Comparison of ENCODE assay signal across 8 cellular contexts in genomic region chr6:18260448-18261106, GRCh38. TPM values are rescaled to one million over a fixed set of nuclear protein-coding genes. Genes with fewer than 3 reads are reported as not detected.
A peak's percentile ranks its signal among the peaks of the same experiment; 100 is the strongest.
DNase-seq lines count a peak whose midpoint lies in the region; TF ChIP-seq lines count a peak whose summit lies in the region.

No MANE protein-coding gene starts in this region.

- peaks cover 30% of the 10 kb centered on the region for H3K36me3 ChIP-seq in Loucy (ENCODE audit: insufficient read depth, low read length)

- H3K27ac Mint-ChIP-seq in activated naive CD8-positive, alpha-beta T cell, result peak overlapping the region; percentile 58
- H3K27ac Mint-ChIP-seq in nephron progenitor cell, result peak overlapping the region; percentile 95

- H3K4me3 ChIP-seq in Loucy (ENCODE audit: low read length, poor library complexity, severe bottlenecking), result peak overlapping the region; percentile 86

- H2AFZ ChIP-seq in Loucy (ENCODE audit: low read length), result no peak overlapping the region

- peaks cover 65% of the 10 kb centered on the region for H3K4me1 ChIP-seq in Loucy (ENCODE audit: insufficient read depth, low read length, poor library complexity, severe bottlenecking)

- no peaks in the 10 kb centered on the region for H3K9me3 Mint-ChIP-seq in activated naive CD8-positive, alpha-beta T cell (ENCODE audit: low read depth)
- H3K9me3 Mint-ChIP-seq in nephron progenitor cell, result no peaks in the 10 kb centered on the region

- peaks cover 55% of the 10 kb centered on the region for H3K4me1 Mint-ChIP-seq in activated naive CD8-positive, alpha-beta T cell (ENCODE audit: low read depth)
- H3K4me1 Mint-ChIP-seq in nephron progenitor cell, result peaks cover 50% of the 10 kb centered on the region

- TF ChIP-seq CTCF in Loucy (conservative IDR thresholded peaks at IDR 0.05; ENCODE audit: low read length) (no peak), nephron progenitor cell (IDR thresholded peaks at IDR 0.05) (no peak)

- H3K9me2 ChIP-seq in Loucy (replicated peaks; ENCODE audit: low read depth, low read length), result no peaks in the 10 kb centered on the region

- H3K36me3 Mint-ChIP-seq in activated naive CD8-positive, alpha-beta T cell, result peaks cover 6% of the 10 kb centered on the region
- H3K36me3 Mint-ChIP-seq in nephron progenitor cell (ENCODE audit: low read depth), result peaks cover 62% of the 10 kb centered on the region

- peaks cover 94% of the 10 kb centered on the region for H3K79me2 ChIP-seq in Loucy (ENCODE audit: insufficient read depth, low read length)

- peak overlapping the region; percentile 83 for H3K4me2 ChIP-seq in Loucy (ENCODE audit: low read depth, low read length, poor library complexity, severe bottlenecking)

- peaks cover 78% of the 10 kb centered on the region for H4K20me1 ChIP-seq in Loucy (ENCODE audit: insufficient read depth, low read length, poor library complexity, severe bottlenecking)

- H3F3A ChIP-seq in Loucy (ENCODE audit: low read depth), result no peaks in the 10 kb centered on the region

- peak overlapping the region; percentile 97 for H3K9ac ChIP-seq in Loucy (ENCODE audit: low read depth, low read length, poor library complexity, severe bottlenecking)

- H3K27me3 ChIP-seq in Loucy (ENCODE audit: insufficient read depth, low read length, poor library complexity, severe bottlenecking), result peaks cover 4% of the 10 kb centered on the region

- no peaks in the 10 kb centered on the region for H3K9me3 ChIP-seq in Loucy (ENCODE audit: insufficient read depth, low read depth, low read length)

- peak overlapping the region; percentile 46 for H3K4me3 Mint-ChIP-seq in activated naive CD8-positive, alpha-beta T cell
- H3K4me3 Mint-ChIP-seq in nephron progenitor cell, result peak overlapping the region; percentile 97

- no peaks in the 10 kb centered on the region for H3K27me3 Mint-ChIP-seq in activated naive CD8-positive, alpha-beta T cell
- no peaks in the 10 kb centered on the region for H3K27me3 Mint-ChIP-seq in nephron progenitor cell (ENCODE audit: low read depth, poor library complexity)

- DNase-seq in activated T-cell treated with anti-CD3 and anti-CD28 coated beads for 48 hours (ENCODE audit: low read depth) (peak; percentile 19), activated T-cell treated with anti-CD3 and anti-CD28 coated beads for 4 hours (no peak), H4 (ENCODE audit: low spot score) (peak; percentile 84), nephron progenitor cell (no peak), NCI-H1436 (lab: John Stamatoyannopoulos, UW) (no peak), putamen (ENCODE audit: low spot score) (no peak)

RNA-seq across cellular contexts. Expression of gene DEK, which starts 3.8 kb away (rescaled TPM):
- 123 and 141 TPM in 2 replicates for total RNA-seq in H4 (2014; rRNA removed; shearing (Covaris generic))

Comparison
In these comparisons a context has a peak if more than half of its experiments do, and no peak if none do; other contexts are left out.
1. DNase-seq: peak in activated T-cell treated with anti-CD3 and anti-CD28 coated beads for 48 hours (single experiment) and H4 (single experiment); none in activated T-cell treated with anti-CD3 and anti-CD28 coated beads for 4 hours (single experiment), nephron progenitor cell (single experiment), NCI-H1436 (single experiment) and putamen (single experiment).